16 cellular contexts compared by ENCODE assay signal in the genomic region with DNA sequence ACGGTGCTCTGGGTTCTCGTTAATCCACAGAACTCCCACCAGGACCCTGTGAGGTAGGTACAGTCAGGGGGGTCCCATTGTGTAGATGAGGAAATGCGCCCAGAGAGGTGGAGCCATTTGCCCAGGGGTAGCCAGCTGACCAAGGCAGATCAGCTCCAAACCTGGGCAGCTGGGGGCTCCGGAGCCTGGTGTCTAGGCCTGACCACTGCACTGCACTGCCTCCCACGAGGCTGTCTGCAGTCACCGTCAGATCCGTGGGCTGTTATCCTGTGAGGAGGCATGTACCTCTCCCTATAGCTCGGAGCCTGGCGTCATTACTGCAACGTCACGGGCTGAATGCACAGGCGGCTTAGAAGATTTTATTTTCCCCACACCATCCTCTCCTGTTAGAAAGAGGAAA.
DNase-seq lines count a peak whose midpoint lies in the region; ATAC-seq, FAIRE-seq and TF ChIP-seq lines count a peak whose summit lies in the region.
"Had no signal": no experiment of that assay in that cellular context is flagged by ENCODE, and none has a peak within 500 bp of the region (broad histone marks: within the 10 kb centered on the region; RNA-seq: fewer than 3 reads in every experiment).

No MANE protein-coding gene starts in this region.

- H3K9me3 ChIP-seq in right atrium auricular region = peaks cover 0 to 10% of the 10 kb centered on the region in 2 donors
- H3K9me3 ChIP-seq: A549, HAP-1 had no signal

- H3K27me3 ChIP-seq in right atrium auricular region = no peaks in the 10 kb centered on the region

- H3K36me3 ChIP-seq in right atrium auricular region = no peaks in the 10 kb centered on the region
- H3K36me3 ChIP-seq: HAP-1 had no signal

- ATAC-seq in Right ventricle myocardium superior (ENCODE audit: poor library complexity) = no peak
- ATAC-seq: A549 had no signal

- H3K27ac Mint-ChIP-seq in osteocyte (ENCODE audit: unreplicated experiment) = no peak overlapping the region
- H3K27ac Mint-ChIP-seq: CD4-positive, alpha-beta T cell had no signal

- intact Hi-C loops in Right ventricle myocardium superior (cut with DNase I) = no loop called here

- no peak overlapping the region for H3K27ac ChIP-seq in right atrium auricular region
- H3K27ac ChIP-seq: 22Rv1, A549, C4-2B had no signal

- H3K4me1 ChIP-seq in right atrium auricular region = no peaks in the 10 kb centered on the region
- H3K4me1 ChIP-seq: A549, HAP-1 had no signal

- DNase-seq in right atrium auricular region (ENCODE audit: low spot score) = peak; percentile 42
- DNase-seq in Right ventricle myocardium superior = no peak
- DNase-seq in osteocyte (ENCODE audit: extremely low spot score, unreplicated experiment) = peak; percentile 59
- DNase-seq in urothelium cell line (ENCODE audit: low spot score) = no peak
- DNase-seq in GM10266 (ENCODE audit: extremely low spot score) = no peak
- DNase-seq in OCI-M2 (lab: John Stamatoyannopoulos, UW; ENCODE audit: unreplicated experiment) = no peak
- DNase-seq in NCI-H510A treated with DMSO at 0.1 percent for 48 hours (lab: John Stamatoyannopoulos, UW) = no peak
- DNase-seq: AML-193; CD4-positive, alpha-beta T cell; DMS153; DMS79; GDM1 had no signal

- FAIRE-seq in urothelium cell line (lab: Jason Lieb, UNC) = peak; percentile 55
- FAIRE-seq: A549 had no signal

- no peak overlapping the region for H3K4me3 ChIP-seq in right atrium auricular region
- H3K4me3 ChIP-seq: A549, HAP-1 had no signal

- H3K27me3 Mint-ChIP-seq in osteocyte (ENCODE audit: unreplicated experiment) = no peaks in the 10 kb centered on the region

- H3K36me3 Mint-ChIP-seq in osteocyte (ENCODE audit: unreplicated experiment) = no peaks in the 10 kb centered on the region

- H3K4me3 Mint-ChIP-seq in osteocyte (ENCODE audit: unreplicated experiment) = no peak overlapping the region
- H3K4me3 Mint-ChIP-seq: CD4-positive, alpha-beta T cell had no signal

- H3K4me1 Mint-ChIP-seq in osteocyte (ENCODE audit: unreplicated experiment) = no peaks in the 10 kb centered on the region

- no peak for TF ChIP-seq CTCF in right atrium auricular region (IDR thresholded peaks at IDR 0.05)
- no peak for TF ChIP-seq CTCF in osteocyte (IDR thresholded peaks at IDR 0.05)
- no peak for TF ChIP-seq CTCF in GM10266 (IDR thresholded peaks at IDR 0.05; ENCODE audit: control insufficient read depth, insufficient read depth, low read depth, missing control alignments)

- peaks cover 7% of the 10 kb centered on the region for H3K9me3 Mint-ChIP-seq in osteocyte (ENCODE audit: unreplicated experiment)

Comparison
In these comparisons a context has a peak if more than half of its experiments do, and no peak if none do; other contexts are left out.
1. DNase-seq: peak in right atrium auricular region (single experiment) and osteocyte (single experiment); none in Right ventricle myocardium superior (single experiment), urothelium cell line (single experiment), GM10266 (single experiment), OCI-M2 (single experiment) and NCI-H510A treated with DMSO at 0.1 percent for 48 hours (single experiment).